13 cellular contexts compared by ENCODE assay signal in genomic region chrX:150649096-150649870, GRCh38. TPM values are rescaled to one million over a fixed set of nuclear protein-coding genes. Genes with fewer than 3 reads are reported as not detected.
DNase-seq lines count a peak whose midpoint lies in the region; ATAC-seq and TF ChIP-seq lines count a peak whose summit lies in the region.
"Had no signal": no experiment of that assay in that cellular context is flagged by ENCODE, and none has a peak within 500 bp of the region (broad histone marks: within the 10 kb centered on the region; RNA-seq: fewer than 3 reads in every experiment).

No MANE protein-coding gene starts in this region.

- H3K27me3 ChIP-seq in effector memory CD4-positive, alpha-beta T cell (replicated peaks; ENCODE audit: control insufficient read depth, insufficient read depth, low read length, poor library complexity, severe bottlenecking), result no peaks in the 10 kb centered on the region
- H3K27me3 ChIP-seq: esophagus muscularis mucosa had no signal

- peaks cover 8% of the 10 kb centered on the region for H3K36me3 ChIP-seq in effector memory CD4-positive, alpha-beta T cell (ENCODE audit: control insufficient read depth, insufficient read depth, low read length)

- H3K36me3 Mint-ChIP-seq in activated CD4-positive, alpha-beta memory T cell treated with anti-CD3 and anti-CD28 coated beads for 36 hours, result peaks cover 17% of the 10 kb centered on the region
- peaks cover 57% of the 10 kb centered on the region for H3K36me3 Mint-ChIP-seq in activated CD4-positive, alpha-beta memory T cell treated with anti-CD3 and anti-CD28 coated beads, Interleukin-2, amount 10 ng/mL, durations not matched to agents 7 days and 5 days (ENCODE audit: low read depth)
- H3K36me3 Mint-ChIP-seq in activated B cell treated with CpG ODN at 0.5 μM for 24 hours (ENCODE audit: low read depth) (peaks cover 69% of the 10 kb centered on the region), type B pancreatic cell (no peaks in the 10 kb centered on the region)

- CTCF ChIA-PET in activated CD4-positive, alpha-beta memory T cell treated with anti-CD3 and anti-CD28 coated beads for 36 hours (lab: Charles Lee), result no interaction called here
- CTCF ChIA-PET in activated CD4-positive, alpha-beta memory T cell treated with anti-CD3 and anti-CD28 coated beads, Interleukin-2, amount 10 ng/mL, durations not matched to agents 7 days and 5 days (lab: Charles Lee), result no interaction called here
- CTCF ChIA-PET in activated B cell treated with CpG ODN at 0.5 μM for 24 hours (lab: Charles Lee), result no interaction called here

- intact Hi-C loops in activated CD4-positive, alpha-beta memory T cell treated with anti-CD3 and anti-CD28 coated beads for 36 hours (cut with micrococcal nuclease), result no loop called here
- intact Hi-C loops in activated B cell treated with CpG ODN at 0.5 μM for 24 hours (cut with micrococcal nuclease), result no loop called here

- H3K27me3 Mint-ChIP-seq in activated CD4-positive, alpha-beta memory T cell treated with anti-CD3 and anti-CD28 coated beads for 36 hours, result no peaks in the 10 kb centered on the region
- no peaks in the 10 kb centered on the region for H3K27me3 Mint-ChIP-seq in activated CD4-positive, alpha-beta memory T cell treated with anti-CD3 and anti-CD28 coated beads, Interleukin-2, amount 10 ng/mL, durations not matched to agents 7 days and 5 days
- H3K27me3 Mint-ChIP-seq in activated B cell treated with CpG ODN at 0.5 μM for 24 hours (no peaks in the 10 kb centered on the region), type B pancreatic cell (no peaks in the 10 kb centered on the region)
- H3K27me3 Mint-ChIP-seq: B cell had no signal

- POLR2A ChIA-PET in activated CD4-positive, alpha-beta memory T cell treated with anti-CD3 and anti-CD28 coated beads for 36 hours (lab: Charles Lee), result no interaction called here
- POLR2A ChIA-PET in activated CD4-positive, alpha-beta memory T cell treated with anti-CD3 and anti-CD28 coated beads, Interleukin-2, amount 10 ng/mL, durations not matched to agents 7 days and 5 days (lab: Charles Lee), result no interaction called here
- POLR2A ChIA-PET in activated B cell treated with CpG ODN at 0.5 μM for 24 hours (lab: Charles Lee), result no interaction called here

- no peak overlapping the region for H3K4me3 Mint-ChIP-seq in activated CD4-positive, alpha-beta memory T cell treated with anti-CD3 and anti-CD28 coated beads for 36 hours
- no peak overlapping the region for H3K4me3 Mint-ChIP-seq in activated CD4-positive, alpha-beta memory T cell treated with anti-CD3 and anti-CD28 coated beads, Interleukin-2, amount 10 ng/mL, durations not matched to agents 7 days and 5 days
- H3K4me3 Mint-ChIP-seq in activated B cell treated with CpG ODN at 0.5 μM for 24 hours (no peak overlapping the region), type B pancreatic cell (no peak overlapping the region)
- H3K4me3 Mint-ChIP-seq: activated naive CD4-positive, alpha-beta T cell treated with anti-CD3 and anti-CD28 coated beads for 36 hours; B cell had no signal

- TF ChIP-seq CTCF in activated B cell treated with CpG ODN at 0.5 μM for 24 hours (IDR thresholded peaks at IDR 0.05) (no peak), type B pancreatic cell (conservative IDR thresholded peaks at IDR 0.05) (no peak)

- H3K9me3 Mint-ChIP-seq in activated CD4-positive, alpha-beta memory T cell treated with anti-CD3 and anti-CD28 coated beads for 36 hours, result no peaks in the 10 kb centered on the region
- H3K9me3 Mint-ChIP-seq in activated CD4-positive, alpha-beta memory T cell treated with anti-CD3 and anti-CD28 coated beads, Interleukin-2, amount 10 ng/mL, durations not matched to agents 7 days and 5 days, result no peaks in the 10 kb centered on the region
- H3K9me3 Mint-ChIP-seq in activated B cell treated with CpG ODN at 0.5 μM for 24 hours (no peaks in the 10 kb centered on the region), type B pancreatic cell (no peaks in the 10 kb centered on the region)
- H3K9me3 Mint-ChIP-seq: activated naive CD4-positive, alpha-beta T cell treated with anti-CD3 and anti-CD28 coated beads for 36 hours had no signal

- H3K9me3 ChIP-seq in effector memory CD4-positive, alpha-beta T cell (ENCODE audit: control insufficient read depth, low read length), result no peaks in the 10 kb centered on the region
- H3K9me3 ChIP-seq: esophagus muscularis mucosa had no signal

- DNase-seq in activated CD4-positive, alpha-beta memory T cell treated with anti-CD3 and anti-CD28 coated beads for 36 hours, result no peak
- no peak for DNase-seq in activated CD4-positive, alpha-beta memory T cell treated with anti-CD3 and anti-CD28 coated beads, Interleukin-2, amount 10 ng/mL, durations not matched to agents 7 days and 5 days
- DNase-seq in activated B cell treated with CpG ODN at 0.5 μM for 24 hours, result no peak
- DNase-seq in hepatic stellate cell (ENCODE audit: low spot score), result peak; percentile 13
- no peak for DNase-seq in type B pancreatic cell (ENCODE audit: extremely low spot score, unreplicated experiment)
- DNase-seq in effector memory CD4-positive, alpha-beta T cell, result no peak
- DNase-seq: activated naive CD4-positive, alpha-beta T cell treated with anti-CD3 and anti-CD28 coated beads for 36 hours; NCI-H82; T1000 had no signal

- no peak overlapping the region for H3K4me3 ChIP-seq in effector memory CD4-positive, alpha-beta T cell (ENCODE audit: insufficient read depth, low read depth, low read length, poor library complexity, severe bottlenecking)
- H3K4me3 ChIP-seq: esophagus muscularis mucosa had no signal

- no peak overlapping the region for H3K27ac ChIP-seq in effector memory CD4-positive, alpha-beta T cell (ENCODE audit: insufficient read depth, low read length, poor library complexity, severe bottlenecking)

- H3K4me1 Mint-ChIP-seq in activated CD4-positive, alpha-beta memory T cell treated with anti-CD3 and anti-CD28 coated beads for 36 hours (ENCODE audit: low read depth), result peaks cover 21% of the 10 kb centered on the region
- H3K4me1 Mint-ChIP-seq in activated CD4-positive, alpha-beta memory T cell treated with anti-CD3 and anti-CD28 coated beads, Interleukin-2, amount 10 ng/mL, durations not matched to agents 7 days and 5 days, result peaks cover 18% of the 10 kb centered on the region
- H3K4me1 Mint-ChIP-seq in activated B cell treated with CpG ODN at 0.5 μM for 24 hours, result no peaks in the 10 kb centered on the region
- H3K4me1 Mint-ChIP-seq in type B pancreatic cell (ENCODE audit: unreplicated experiment), result no peaks in the 10 kb centered on the region
- H3K4me1 Mint-ChIP-seq: B cell had no signal

- no peaks in the 10 kb centered on the region for H3K4me1 ChIP-seq in effector memory CD4-positive, alpha-beta T cell (ENCODE audit: control insufficient read depth, insufficient read depth, low read length, poor library complexity, severe bottlenecking)

- H3K27ac Mint-ChIP-seq in activated CD4-positive, alpha-beta memory T cell treated with anti-CD3 and anti-CD28 coated beads for 36 hours, result peak overlapping the region; percentile 59
- no peak overlapping the region for H3K27ac Mint-ChIP-seq in activated CD4-positive, alpha-beta memory T cell treated with anti-CD3 and anti-CD28 coated beads, Interleukin-2, amount 10 ng/mL, durations not matched to agents 7 days and 5 days
- H3K27ac Mint-ChIP-seq in activated B cell treated with CpG ODN at 0.5 μM for 24 hours (peak overlapping the region; percentile 31), type B pancreatic cell (peak overlapping the region; percentile 33)
- H3K27ac Mint-ChIP-seq: activated naive CD4-positive, alpha-beta T cell treated with anti-CD3 and anti-CD28 coated beads for 36 hours; B cell had no signal

- ATAC-seq in activated B cell treated with CpG ODN at 0.5 μM for 24 hours (ENCODE audit: low read depth) (no peak), GM19455 (IDR thresholded peaks at IDR 0.05; ENCODE audit: unreplicated experiment) (no peak), GM21367 (IDR thresholded peaks at IDR 0.05; ENCODE audit: unreplicated experiment) (no peak)

RNA-seq across cellular contexts. Expression of gene MTMR1, which starts 43.9 kb away (rescaled TPM):
- total RNA-seq in activated CD4-positive, alpha-beta memory T cell treated with anti-CD3 and anti-CD28 coated beads for 36 hours, result 10 to 100 TPM; 43.2 to 44.4 TPM
- 10 to 100 TPM; 38.1 to 43.0 TPM for total RNA-seq in activated CD4-positive, alpha-beta memory T cell treated with anti-CD3 and anti-CD28 coated beads, Interleukin-2, amount 10 ng/mL, durations not matched to agents 7 days and 5 days
- total RNA-seq in activated B cell treated with CpG ODN at 0.5 μM for 24 hours (51.5 and 52.6 TPM in 2 replicates), type B pancreatic cell (ENCODE audit: low replicate concordance) (21.8 and 28.0 TPM in 2 replicates)
